In the genomic region with DNA sequence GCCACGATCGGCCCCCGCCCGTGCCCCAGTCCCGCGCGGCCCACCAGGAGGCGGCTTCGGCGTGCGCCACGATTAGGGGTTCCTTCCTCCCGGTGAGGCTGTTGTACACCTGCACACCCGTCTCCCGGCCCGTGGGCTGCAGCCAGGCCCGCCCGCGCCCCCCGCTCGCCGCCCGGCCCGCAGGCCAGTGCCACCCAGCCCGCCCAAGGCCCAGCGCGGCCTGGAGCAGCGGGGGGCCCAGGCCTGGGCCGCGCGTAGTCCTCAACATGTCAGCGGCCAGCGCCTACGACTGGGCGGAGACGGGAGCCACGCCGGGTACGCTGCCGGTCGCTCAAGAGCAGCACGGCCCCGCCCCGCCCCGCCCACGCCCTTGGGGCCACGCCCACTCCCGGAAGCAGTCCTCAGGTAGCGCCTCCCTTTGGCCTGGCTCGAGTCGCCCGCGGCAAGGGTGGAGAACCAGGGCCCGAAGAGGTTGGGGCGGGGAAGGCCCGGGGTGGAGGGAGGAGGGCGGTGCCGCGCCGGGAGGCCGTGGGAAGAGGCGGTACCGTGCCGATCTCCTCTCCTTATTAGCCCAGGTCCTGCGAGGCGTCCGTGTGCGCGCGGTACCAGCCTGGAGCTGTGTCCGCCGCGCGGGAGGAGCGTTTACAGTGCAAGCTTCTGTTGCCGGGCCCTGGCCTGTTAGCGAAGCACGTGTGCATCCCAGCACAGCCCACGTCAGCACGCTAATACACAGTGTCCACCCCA, we compare ENCODE assay signal across 1 cellular context.
TF ChIP-seq lines count a peak whose summit lies in the region.

A gene with protein sequence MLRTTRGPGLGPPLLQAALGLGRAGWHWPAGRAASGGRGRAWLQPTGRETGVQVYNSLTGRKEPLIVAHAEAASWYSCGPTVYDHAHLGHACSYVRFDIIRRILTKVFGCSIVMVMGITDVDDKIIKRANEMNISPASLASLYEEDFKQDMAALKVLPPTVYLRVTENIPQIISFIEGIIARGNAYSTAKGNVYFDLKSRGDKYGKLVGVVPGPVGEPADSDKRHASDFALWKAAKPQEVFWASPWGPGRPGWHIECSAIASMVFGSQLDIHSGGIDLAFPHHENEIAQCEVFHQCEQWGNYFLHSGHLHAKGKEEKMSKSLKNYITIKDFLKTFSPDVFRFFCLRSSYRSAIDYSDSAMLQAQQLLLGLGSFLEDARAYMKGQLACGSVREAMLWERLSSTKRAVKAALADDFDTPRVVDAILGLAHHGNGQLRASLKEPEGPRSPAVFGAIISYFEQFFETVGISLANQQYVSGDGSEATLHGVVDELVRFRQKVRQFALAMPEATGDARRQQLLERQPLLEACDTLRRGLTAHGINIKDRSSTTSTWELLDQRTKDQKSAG (minus strand): TSS at position 291 of the 744 bp plus-strand sequence. CDS start 23 bp downstream, at position 268.

TF ChIP-seq in HepG2, 621 proteins besides CTCF, POLR2A, EP300 and RAD21 (continues in another document):
- TF ChIP-seq ZNF30 (CRISPR knock-in tag; IDR thresholded peaks at IDR 0.05) (no peak), ZNF670 (CRISPR knock-in tag; IDR thresholded peaks at IDR 0.05; ENCODE audit: borderline replicate concordance) (no peak; the same call in 1 of the 2 replicates), HNRNPL (IDR thresholded peaks at IDR 0.05; ENCODE audit: low read depth, low read length) (no peak), IRF2 (CRISPR knock-in tag; IDR thresholded peaks at IDR 0.05) (no peak), ZNF354B (CRISPR knock-in tag; IDR thresholded peaks at IDR 0.05) (no peak), ATM (IDR thresholded peaks at IDR 0.05; ENCODE audit: borderline replicate concordance) (no peak), ZNF629 (CRISPR knock-in tag; conservative IDR thresholded peaks at IDR 0.05) (no peak), SOX13 (IDR thresholded peaks at IDR 0.05) (0 out of 2 replicates have a peak, but pooled peaks have one; percentile 16), SOX13 (CRISPR knock-in tag; conservative IDR thresholded peaks at IDR 0.05 in 1 of 2, IDR thresholded peaks at IDR 0.05 in 1 of 2) (no peak), ZNF367 (CRISPR knock-in tag; IDR thresholded peaks at IDR 0.05; ENCODE audit: borderline replicate concordance) (no peak), HMG20A (CRISPR knock-in tag; IDR thresholded peaks at IDR 0.05; ENCODE audit: borderline replicate concordance) (no peak), THYN1 (CRISPR knock-in tag; IDR thresholded peaks at IDR 0.05; ENCODE audit: borderline replicate concordance, low read depth) (no peak), HDAC1 (CRISPR knock-in tag; IDR thresholded peaks at IDR 0.05) (peak; percentile 91), GATAD1 (CRISPR knock-in tag; IDR thresholded peaks at IDR 0.05) (0 out of 2 replicates have a peak, but pooled peaks have one; percentile 27), ATF1 (CRISPR knock-in tag; IDR thresholded peaks at IDR 0.05) (no peak), ZNF282 (IDR thresholded peaks at IDR 0.05; ENCODE audit: partially characterized antibody) (no peak), NFE2L2 (IDR thresholded peaks at IDR 0.05; ENCODE audit: low read length) (no peak), KLF15 (CRISPR knock-in tag; IDR thresholded peaks at IDR 0.05; ENCODE audit: borderline replicate concordance) (no peak), SMARCC2 (IDR thresholded peaks at IDR 0.05) (no peak), ZNF331 (CRISPR knock-in tag; IDR thresholded peaks at IDR 0.05) (0 out of 2 replicates have a peak, but pooled peaks have one; percentile 14), ZNF138 (CRISPR knock-in tag; IDR thresholded peaks at IDR 0.05; ENCODE audit: low read depth) (no peak), SYNCRIP (IDR thresholded peaks at IDR 0.05; ENCODE audit: insufficient read depth, low read depth, low read length) (no peak), FOXA1 (IDR thresholded peaks at IDR 0.05) (no peak), FOXA1 (CRISPR knock-in tag; IDR thresholded peaks at IDR 0.05) (peak; percentile 38; the same call in 1 of the 2 replicates)
- TF ChIP-seq, protein P1, sequence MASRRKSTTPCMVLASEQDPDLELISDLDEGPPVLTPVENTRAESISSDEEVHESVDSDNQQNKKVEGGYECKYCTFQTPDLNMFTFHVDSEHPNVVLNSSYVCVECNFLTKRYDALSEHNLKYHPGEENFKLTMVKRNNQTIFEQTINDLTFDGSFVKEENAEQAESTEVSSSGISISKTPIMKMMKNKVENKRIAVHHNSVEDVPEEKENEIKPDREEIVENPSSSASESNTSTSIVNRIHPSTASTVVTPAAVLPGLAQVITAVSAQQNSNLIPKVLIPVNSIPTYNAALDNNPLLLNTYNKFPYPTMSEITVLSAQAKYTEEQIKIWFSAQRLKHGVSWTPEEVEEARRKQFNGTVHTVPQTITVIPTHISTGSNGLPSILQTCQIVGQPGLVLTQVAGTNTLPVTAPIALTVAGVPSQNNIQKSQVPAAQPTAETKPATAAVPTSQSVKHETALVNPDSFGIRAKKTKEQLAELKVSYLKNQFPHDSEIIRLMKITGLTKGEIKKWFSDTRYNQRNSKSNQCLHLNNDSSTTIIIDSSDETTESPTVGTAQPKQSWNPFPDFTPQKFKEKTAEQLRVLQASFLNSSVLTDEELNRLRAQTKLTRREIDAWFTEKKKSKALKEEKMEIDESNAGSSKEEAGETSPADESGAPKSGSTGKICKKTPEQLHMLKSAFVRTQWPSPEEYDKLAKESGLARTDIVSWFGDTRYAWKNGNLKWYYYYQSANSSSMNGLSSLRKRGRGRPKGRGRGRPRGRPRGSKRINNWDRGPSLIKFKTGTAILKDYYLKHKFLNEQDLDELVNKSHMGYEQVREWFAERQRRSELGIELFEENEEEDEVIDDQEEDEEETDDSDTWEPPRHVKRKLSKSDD (CRISPR knock-in tag; IDR thresholded peaks at IDR 0.05; ENCODE audit: low read depth), result no peak
- TF ChIP-seq, protein P2, sequence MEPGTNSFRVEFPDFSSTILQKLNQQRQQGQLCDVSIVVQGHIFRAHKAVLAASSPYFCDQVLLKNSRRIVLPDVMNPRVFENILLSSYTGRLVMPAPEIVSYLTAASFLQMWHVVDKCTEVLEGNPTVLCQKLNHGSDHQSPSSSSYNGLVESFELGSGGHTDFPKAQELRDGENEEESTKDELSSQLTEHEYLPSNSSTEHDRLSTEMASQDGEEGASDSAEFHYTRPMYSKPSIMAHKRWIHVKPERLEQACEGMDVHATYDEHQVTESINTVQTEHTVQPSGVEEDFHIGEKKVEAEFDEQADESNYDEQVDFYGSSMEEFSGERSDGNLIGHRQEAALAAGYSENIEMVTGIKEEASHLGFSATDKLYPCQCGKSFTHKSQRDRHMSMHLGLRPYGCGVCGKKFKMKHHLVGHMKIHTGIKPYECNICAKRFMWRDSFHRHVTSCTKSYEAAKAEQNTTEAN (CRISPR knock-in tag; conservative IDR thresholded peaks at IDR 0.05), result 0 out of 2 replicates have a peak, but pooled peaks have one; percentile 53
- TF ChIP-seq, protein P3, sequence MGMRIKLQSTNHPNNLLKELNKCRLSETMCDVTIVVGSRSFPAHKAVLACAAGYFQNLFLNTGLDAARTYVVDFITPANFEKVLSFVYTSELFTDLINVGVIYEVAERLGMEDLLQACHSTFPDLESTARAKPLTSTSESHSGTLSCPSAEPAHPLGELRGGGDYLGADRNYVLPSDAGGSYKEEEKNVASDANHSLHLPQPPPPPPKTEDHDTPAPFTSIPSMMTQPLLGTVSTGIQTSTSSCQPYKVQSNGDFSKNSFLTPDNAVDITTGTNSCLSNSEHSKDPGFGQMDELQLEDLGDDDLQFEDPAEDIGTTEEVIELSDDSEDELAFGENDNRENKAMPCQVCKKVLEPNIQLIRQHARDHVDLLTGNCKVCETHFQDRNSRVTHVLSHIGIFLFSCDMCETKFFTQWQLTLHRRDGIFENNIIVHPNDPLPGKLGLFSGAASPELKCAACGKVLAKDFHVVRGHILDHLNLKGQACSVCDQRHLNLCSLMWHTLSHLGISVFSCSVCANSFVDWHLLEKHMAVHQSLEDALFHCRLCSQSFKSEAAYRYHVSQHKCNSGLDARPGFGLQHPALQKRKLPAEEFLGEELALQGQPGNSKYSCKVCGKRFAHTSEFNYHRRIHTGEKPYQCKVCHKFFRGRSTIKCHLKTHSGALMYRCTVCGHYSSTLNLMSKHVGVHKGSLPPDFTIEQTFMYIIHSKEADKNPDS (CRISPR knock-in tag; IDR thresholded peaks at IDR 0.05), result 0 out of 2 replicates have a peak, but pooled peaks have one; percentile 10
- TF ChIP-seq, protein P4, sequence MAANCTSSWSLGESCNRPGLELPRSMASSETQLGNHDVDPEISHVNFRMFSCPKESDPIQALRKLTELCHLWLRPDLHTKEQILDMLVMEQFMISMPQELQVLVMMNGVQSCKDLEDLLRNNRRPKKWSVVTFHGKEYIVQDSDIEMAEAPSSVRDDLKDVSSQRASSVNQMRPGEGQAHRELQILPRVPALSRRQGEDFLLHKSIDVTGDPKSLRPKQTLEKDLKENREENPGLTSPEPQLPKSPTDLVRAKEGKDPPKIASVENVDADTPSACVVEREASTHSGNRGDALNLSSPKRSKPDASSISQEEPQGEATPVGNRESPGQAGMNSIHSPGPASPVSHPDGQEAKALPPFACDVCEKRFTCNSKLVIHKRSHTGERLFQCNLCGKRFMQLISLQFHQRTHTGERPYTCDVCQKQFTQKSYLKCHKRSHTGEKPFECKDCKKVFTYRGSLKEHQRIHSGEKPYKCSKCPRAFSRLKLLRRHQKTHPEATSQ (CRISPR knock-in tag; IDR thresholded peaks at IDR 0.05; ENCODE audit: borderline replicate concordance), result no peak
- TF ChIP-seq, protein P5, sequence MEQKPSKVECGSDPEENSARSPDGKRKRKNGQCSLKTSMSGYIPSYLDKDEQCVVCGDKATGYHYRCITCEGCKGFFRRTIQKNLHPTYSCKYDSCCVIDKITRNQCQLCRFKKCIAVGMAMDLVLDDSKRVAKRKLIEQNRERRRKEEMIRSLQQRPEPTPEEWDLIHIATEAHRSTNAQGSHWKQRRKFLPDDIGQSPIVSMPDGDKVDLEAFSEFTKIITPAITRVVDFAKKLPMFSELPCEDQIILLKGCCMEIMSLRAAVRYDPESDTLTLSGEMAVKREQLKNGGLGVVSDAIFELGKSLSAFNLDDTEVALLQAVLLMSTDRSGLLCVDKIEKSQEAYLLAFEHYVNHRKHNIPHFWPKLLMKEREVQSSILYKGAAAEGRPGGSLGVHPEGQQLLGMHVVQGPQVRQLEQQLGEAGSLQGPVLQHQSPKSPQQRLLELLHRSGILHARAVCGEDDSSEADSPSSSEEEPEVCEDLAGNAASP (CRISPR knock-in tag; IDR thresholded peaks at IDR 0.05; ENCODE audit: borderline replicate concordance), result no peak
- TF ChIP-seq, protein P6, sequence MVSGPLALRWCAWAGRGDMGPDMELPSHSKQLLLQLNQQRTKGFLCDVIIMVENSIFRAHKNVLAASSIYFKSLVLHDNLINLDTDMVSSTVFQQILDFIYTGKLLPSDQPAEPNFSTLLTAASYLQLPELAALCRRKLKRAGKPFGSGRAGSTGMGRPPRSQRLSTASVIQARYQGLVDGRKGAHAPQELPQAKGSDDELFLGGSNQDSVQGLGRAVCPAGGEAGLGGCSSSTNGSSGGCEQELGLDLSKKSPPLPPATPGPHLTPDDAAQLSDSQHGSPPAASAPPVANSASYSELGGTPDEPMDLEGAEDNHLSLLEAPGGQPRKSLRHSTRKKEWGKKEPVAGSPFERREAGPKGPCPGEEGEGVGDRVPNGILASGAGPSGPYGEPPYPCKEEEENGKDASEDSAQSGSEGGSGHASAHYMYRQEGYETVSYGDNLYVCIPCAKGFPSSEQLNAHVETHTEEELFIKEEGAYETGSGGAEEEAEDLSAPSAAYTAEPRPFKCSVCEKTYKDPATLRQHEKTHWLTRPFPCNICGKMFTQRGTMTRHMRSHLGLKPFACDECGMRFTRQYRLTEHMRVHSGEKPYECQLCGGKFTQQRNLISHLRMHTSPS (CRISPR knock-in tag; IDR thresholded peaks at IDR 0.05; ENCODE audit: low read depth), result no peak; the same call in none of the 2 replicates
- TF ChIP-seq, protein P7, sequence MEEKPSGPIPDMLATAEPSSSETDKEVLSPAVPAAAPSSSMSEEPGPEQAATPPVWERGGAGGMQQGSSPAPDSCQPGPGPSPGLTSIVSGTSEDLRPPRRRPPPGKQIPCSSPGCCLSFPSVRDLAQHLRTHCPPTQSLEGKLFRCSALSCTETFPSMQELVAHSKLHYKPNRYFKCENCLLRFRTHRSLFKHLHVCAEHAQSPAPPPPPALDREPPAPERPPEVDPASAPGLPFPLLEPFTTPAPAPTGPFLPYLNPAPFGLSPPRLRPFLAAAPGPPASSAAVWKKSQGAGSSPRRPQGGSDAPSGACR (CRISPR knock-in tag; IDR thresholded peaks at IDR 0.05), result peak; percentile 19; the same call in 1 of the 2 replicates
- TF ChIP-seq, protein P8, sequence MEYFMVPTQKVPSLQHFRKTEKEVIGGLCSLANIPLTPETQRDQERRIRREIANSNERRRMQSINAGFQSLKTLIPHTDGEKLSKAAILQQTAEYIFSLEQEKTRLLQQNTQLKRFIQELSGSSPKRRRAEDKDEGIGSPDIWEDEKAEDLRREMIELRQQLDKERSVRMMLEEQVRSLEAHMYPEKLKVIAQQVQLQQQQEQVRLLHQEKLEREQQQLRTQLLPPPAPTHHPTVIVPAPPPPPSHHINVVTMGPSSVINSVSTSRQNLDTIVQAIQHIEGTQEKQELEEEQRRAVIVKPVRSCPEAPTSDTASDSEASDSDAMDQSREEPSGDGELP (IDR thresholded peaks at IDR 0.05; ENCODE audit: borderline replicate concordance, low read depth), result no peak; the same call in 1 of the 2 replicates
- TF ChIP-seq, protein P9, sequence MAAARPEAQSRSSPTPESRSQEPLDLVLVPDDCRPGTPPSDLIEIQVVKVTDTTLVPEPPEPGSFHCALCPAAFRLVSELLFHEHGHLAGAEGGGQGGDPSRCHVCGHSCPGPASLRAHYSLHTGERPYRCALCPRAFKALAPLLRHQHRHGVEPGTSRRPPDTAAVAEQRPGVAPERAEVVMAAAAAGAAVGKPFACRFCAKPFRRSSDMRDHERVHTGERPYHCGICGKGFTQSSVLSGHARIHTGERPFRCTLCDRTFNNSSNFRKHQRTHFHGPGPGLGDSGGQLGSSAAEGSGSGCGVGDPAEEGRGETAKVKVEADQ (CRISPR knock-in tag; IDR thresholded peaks at IDR 0.05; ENCODE audit: borderline replicate concordance), result no peak
- TF ChIP-seq, protein P10, sequence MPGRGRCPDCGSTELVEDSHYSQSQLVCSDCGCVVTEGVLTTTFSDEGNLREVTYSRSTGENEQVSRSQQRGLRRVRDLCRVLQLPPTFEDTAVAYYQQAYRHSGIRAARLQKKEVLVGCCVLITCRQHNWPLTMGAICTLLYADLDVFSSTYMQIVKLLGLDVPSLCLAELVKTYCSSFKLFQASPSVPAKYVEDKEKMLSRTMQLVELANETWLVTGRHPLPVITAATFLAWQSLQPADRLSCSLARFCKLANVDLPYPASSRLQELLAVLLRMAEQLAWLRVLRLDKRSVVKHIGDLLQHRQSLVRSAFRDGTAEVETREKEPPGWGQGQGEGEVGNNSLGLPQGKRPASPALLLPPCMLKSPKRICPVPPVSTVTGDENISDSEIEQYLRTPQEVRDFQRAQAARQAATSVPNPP (CRISPR knock-in tag; IDR thresholded peaks at IDR 0.05), result no peak
- TF ChIP-seq, protein P11, sequence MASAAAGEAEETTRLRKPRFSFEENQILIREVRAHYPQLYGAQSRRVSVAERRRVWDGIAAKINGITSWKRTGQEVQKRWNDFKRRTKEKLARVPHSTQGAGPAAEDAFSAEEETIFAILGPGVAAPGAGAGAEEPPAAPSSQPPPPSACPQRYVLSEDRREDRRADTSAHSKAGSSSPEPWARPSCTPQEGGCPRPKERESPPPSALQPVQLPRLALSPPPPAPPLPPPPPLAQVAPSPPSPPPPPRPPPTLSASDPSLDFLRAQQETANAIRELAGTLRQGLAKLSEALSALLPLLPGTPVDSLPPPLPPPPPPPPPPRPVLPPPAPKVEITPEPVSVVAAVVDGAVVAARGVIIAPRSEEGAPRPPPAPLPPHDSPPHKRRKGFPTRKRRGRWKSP (CRISPR knock-in tag; IDR thresholded peaks at IDR 0.05), result peak; percentile 44; the same call in 1 of the 2 replicates
